Comparison of ENCODE assay signal across 1 cellular context in the genomic region with DNA sequence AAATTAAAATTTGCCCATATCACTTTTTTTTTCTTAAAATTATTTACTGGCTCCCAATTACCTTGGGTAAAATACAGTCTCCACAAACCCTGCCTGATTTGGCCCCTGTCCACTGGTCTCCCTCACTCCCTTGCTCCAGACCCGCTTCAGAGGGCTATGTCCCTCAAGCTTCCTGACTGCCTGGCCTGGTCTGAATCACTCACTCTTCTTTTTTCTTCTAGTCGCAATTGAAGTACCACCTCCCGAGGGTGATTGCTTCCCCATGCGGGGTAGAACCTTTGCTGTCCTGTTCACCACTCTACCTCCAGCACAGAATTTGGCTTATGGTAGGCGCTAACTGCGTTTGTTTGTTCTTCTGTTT.
TF ChIP-seq lines count a peak whose summit lies in the region.

No MANE protein-coding gene starts in this region.

TF ChIP-seq in K562, 482 proteins besides CTCF, POLR2A, EP300 and RAD21:
- TF ChIP-seq YY1 (IDR thresholded peaks at IDR 0.05; ENCODE audit: borderline replicate concordance in 1 of 3, control insufficient read depth in 1 of 3, extremely low read depth in 1 of 3, insufficient read depth in 3 of 3, insufficient read length in 1 of 3, insufficient replicate concordance in 2 of 3, low read depth in 1 of 3, low read length in 2 of 3) (peak in 1 of 3 experiments; percentile 3), FOSL1 (tag; conservative IDR thresholded peaks at IDR 0.05) (0 out of 2 replicates have a peak, but pooled peaks have one; percentile 17)
- TF ChIP-seq, protein P1, sequence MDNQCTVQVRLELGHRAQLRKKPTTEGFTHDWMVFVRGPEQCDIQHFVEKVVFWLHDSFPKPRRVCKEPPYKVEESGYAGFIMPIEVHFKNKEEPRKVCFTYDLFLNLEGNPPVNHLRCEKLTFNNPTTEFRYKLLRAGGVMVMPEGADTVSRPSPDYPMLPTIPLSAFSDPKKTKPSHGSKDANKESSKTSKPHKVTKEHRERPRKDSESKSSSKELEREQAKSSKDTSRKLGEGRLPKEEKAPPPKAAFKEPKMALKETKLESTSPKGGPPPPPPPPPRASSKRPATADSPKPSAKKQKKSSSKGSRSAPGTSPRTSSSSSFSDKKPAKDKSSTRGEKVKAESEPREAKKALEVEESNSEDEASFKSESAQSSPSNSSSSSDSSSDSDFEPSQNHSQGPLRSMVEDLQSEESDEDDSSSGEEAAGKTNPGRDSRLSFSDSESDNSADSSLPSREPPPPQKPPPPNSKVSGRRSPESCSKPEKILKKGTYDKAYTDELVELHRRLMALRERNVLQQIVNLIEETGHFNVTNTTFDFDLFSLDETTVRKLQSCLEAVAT (IDR thresholded peaks at IDR 0.05), result 0 out of 4 replicates have a peak, but pooled peaks of 1 of the 2 experiments have one; percentile 1
- TF ChIP-seq, protein P2, sequence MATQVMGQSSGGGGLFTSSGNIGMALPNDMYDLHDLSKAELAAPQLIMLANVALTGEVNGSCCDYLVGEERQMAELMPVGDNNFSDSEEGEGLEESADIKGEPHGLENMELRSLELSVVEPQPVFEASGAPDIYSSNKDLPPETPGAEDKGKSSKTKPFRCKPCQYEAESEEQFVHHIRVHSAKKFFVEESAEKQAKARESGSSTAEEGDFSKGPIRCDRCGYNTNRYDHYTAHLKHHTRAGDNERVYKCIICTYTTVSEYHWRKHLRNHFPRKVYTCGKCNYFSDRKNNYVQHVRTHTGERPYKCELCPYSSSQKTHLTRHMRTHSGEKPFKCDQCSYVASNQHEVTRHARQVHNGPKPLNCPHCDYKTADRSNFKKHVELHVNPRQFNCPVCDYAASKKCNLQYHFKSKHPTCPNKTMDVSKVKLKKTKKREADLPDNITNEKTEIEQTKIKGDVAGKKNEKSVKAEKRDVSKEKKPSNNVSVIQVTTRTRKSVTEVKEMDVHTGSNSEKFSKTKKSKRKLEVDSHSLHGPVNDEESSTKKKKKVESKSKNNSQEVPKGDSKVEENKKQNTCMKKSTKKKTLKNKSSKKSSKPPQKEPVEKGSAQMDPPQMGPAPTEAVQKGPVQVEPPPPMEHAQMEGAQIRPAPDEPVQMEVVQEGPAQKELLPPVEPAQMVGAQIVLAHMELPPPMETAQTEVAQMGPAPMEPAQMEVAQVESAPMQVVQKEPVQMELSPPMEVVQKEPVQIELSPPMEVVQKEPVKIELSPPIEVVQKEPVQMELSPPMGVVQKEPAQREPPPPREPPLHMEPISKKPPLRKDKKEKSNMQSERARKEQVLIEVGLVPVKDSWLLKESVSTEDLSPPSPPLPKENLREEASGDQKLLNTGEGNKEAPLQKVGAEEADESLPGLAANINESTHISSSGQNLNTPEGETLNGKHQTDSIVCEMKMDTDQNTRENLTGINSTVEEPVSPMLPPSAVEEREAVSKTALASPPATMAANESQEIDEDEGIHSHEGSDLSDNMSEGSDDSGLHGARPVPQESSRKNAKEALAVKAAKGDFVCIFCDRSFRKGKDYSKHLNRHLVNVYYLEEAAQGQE (CRISPR knock-in tag; IDR thresholded peaks at IDR 0.05; ENCODE audit: low read depth), result no peak
